In genomic region chr4:82613111-82613510, GRCh38 we compare ENCODE assay signal across 10 cellular contexts. TPM values are rescaled to one million over a fixed set of nuclear protein-coding genes. Genes with fewer than 3 reads are reported as not detected.
"Had no signal": no experiment of that assay in that cellular context is flagged by ENCODE, and none has a peak within 500 bp of the region (broad histone marks: within the 10 kb centered on the region; RNA-seq: fewer than 3 reads in every experiment).

No MANE protein-coding gene starts in this region.

- H3K27ac ChIP-seq: HL-60, KMS-11 had no signal

- H3K4me3 ChIP-seq: K562 had no signal

- DNase-seq: IMR-90, KBM-7, KG1 had no signal

- FAIRE-seq: HepG2, HTR-8/SVneo, K562 had no signal

- ATAC-seq: HepG2, K562 had no signal

RNA-seq across cellular contexts. Expression of gene TMEM150C, which starts 51.3 kb away (rescaled TPM):
- total RNA-seq: HT-29 had no signal
- polyA plus RNA-seq: IgD-negative memory B cell, K562 had no signal
